Comparison of ENCODE assay signal across 16 cellular contexts in genomic region chr11:58498464-58498863, GRCh38. TPM values are rescaled to one million over a fixed set of nuclear protein-coding genes. Genes with fewer than 3 reads are reported as not detected.
DNase-seq lines count a peak whose midpoint lies in the region; ATAC-seq and TF ChIP-seq lines count a peak whose summit lies in the region.
"Had no signal": no experiment of that assay in that cellular context is flagged by ENCODE, and none has a peak within 500 bp of the region (broad histone marks: within the 10 kb centered on the region; RNA-seq: fewer than 3 reads in every experiment).

No MANE protein-coding gene starts in this region.

- H4K8ac ChIP-seq in IMR-90 (ENCODE audit: low read depth in 2 of 2, low read length in 2 of 2): peak overlapping the region; percentile 64 to 85; a peak in 3 of 4 replicates

- no peaks in the 10 kb centered on the region for H3K9me3 ChIP-seq in DND-41 (ENCODE audit: insufficient read depth, low read length, severe bottlenecking)
- H3K9me3 ChIP-seq in IMR-90 (ENCODE audit: control insufficient read depth, insufficient read depth, low read length): no peaks in the 10 kb centered on the region
- H3K9me3 ChIP-seq: lower lobe of right lung had no signal

- H2AFZ ChIP-seq in DND-41 (ENCODE audit: low read depth, low read length): 0 out of 2 replicates have a peak overlapping the region, but pooled peaks have one; percentile 23
- H2AFZ ChIP-seq in IMR-90 (replicated peaks; ENCODE audit: low read length, poor library complexity): no peak overlapping the region

- H2BK15ac ChIP-seq in IMR-90 (ENCODE audit: low read depth, low read length): peak overlapping the region; percentile 10; the same call in 2 of the 3 replicates

- intact Hi-C loops in IMR-90 (cut with micrococcal nuclease): loop anchor here (10.0 kb wide), 1 partner anchor 184 kb away; no protein-coding TSS in a partner anchor
- intact Hi-C loops in Right ventricle myocardium inferior (cut with DNase I): no loop called here

- H3K27ac Mint-ChIP-seq in naive thymus-derived CD8-positive, alpha-beta T cell: peak overlapping the region; percentile 87 to 97 (median 92)
- H3K27ac Mint-ChIP-seq: type B pancreatic cell had no signal

- peak overlapping the region; percentile 58 for H4K91ac ChIP-seq in IMR-90 (ENCODE audit: insufficient read depth, low read depth, low read length)

- peak overlapping the region; percentile 58; the same call in 1 of the 2 replicates for H3K18ac ChIP-seq in IMR-90 (ENCODE audit: low read depth, low read length)

- POLR2A ChIA-PET in IMR-90 (lab: Charles Lee; ENCODE audit: unreplicated experiment): no interaction called here
- POLR2A ChIA-PET in naive thymus-derived CD8-positive, alpha-beta T cell (lab: Charles Lee): interaction anchor here (1.0 to 1.8 kb wide), 4 partner anchors 26 to 757 kb away, joined by 3 to 10 read pairs (median 4); partner anchors contain the start of gene SELENOH

- CTCF ChIA-PET in IMR-90 (lab: Yijun Ruan, JAX): interaction anchor here (0.9 to 1.5 kb wide), 2 partner anchors 15 to 25 kb away, joined by 3 to 4 read pairs; no protein-coding TSS in a partner anchor

- H3K4ac ChIP-seq in IMR-90 (ENCODE audit: low read depth, low read length): peak overlapping the region; percentile 80

- no peak overlapping the region for H3K56ac ChIP-seq in IMR-90 (ENCODE audit: extremely low read depth, insufficient read depth, low read length)

- dilution Hi-C loops in IMR-90 (cut with HindIII; ENCODE audit: low sequenced_read_pairs, unreplicated experiment): no loop called here

- H3K27ac ChIP-seq in DND-41 (ENCODE audit: low read length): no peak overlapping the region
- peak overlapping the region; percentile 2; the same call in 1 of the 2 replicates for H3K27ac ChIP-seq in IMR-90 (ENCODE audit: insufficient read depth, low read length)
- H3K27ac ChIP-seq: lower lobe of right lung had no signal

- no peak overlapping the region for H3K9ac ChIP-seq in DND-41 (ENCODE audit: low read depth, low read length)
- H3K9ac ChIP-seq in IMR-90 (ENCODE audit: low read depth, low read length): no peak overlapping the region

- DNase-seq in DND-41 (peak; percentile 23), IMR-90 (no peak), UCSD-AML1 (lab: John Stamatoyannopoulos, UW; ENCODE audit: unreplicated experiment) (peak; percentile 10), NCI-H446 treated with DMSO at 0.1 percent for 48 hours (lab: John Stamatoyannopoulos, UW) (no peak), NCI-H2196 treated with DMSO at 0.1 percent for 48 hours (lab: John Stamatoyannopoulos, UW; ENCODE audit: unreplicated experiment) (no peak), Right ventricle myocardium inferior (ENCODE audit: missing footprints) (no peak)
- peak in 7 of 10 donors; percentile 11 to 62 (median 31) for DNase-seq in naive thymus-derived CD8-positive, alpha-beta T cell
- DNase-seq: activated CD4-positive, CD25-positive, alpha-beta regulatory T cell; lower lobe of right lung; NCI-H1092; stimulated activated CD4-positive, alpha-beta T cell treated with anti-CD3 and anti-CD28 coated beads, Interleukin-1b, Interleukin-23, amount 100 ng/mL, for 48 hours; SW 1271 had no signal

- H2AK9ac ChIP-seq in IMR-90 (replicated peaks; ENCODE audit: low read depth, low read length, poor library complexity): no peak overlapping the region

- no TSS peak for BruUV-seq in IMR-90 (replicated peaks; lab: Mats Ljungman, UMichigan)

- peak; percentile 91 for ATAC-seq in DND-41 (ENCODE audit: insufficient read depth, low read depth)
- ATAC-seq in IMR-90 (ENCODE audit: low read depth): peak; percentile 5; the same call in 1 of the 2 replicates
- ATAC-seq in naive thymus-derived CD8-positive, alpha-beta T cell: peak; percentile 84 to 93
- no peak for ATAC-seq in Right ventricle myocardium inferior
- ATAC-seq: lower lobe of right lung had no signal

- no peaks in the 10 kb centered on the region for H3K9me3 Mint-ChIP-seq in naive thymus-derived CD8-positive, alpha-beta T cell
- H3K9me3 Mint-ChIP-seq: brain, neural crest cell, type B pancreatic cell had no signal

- H2AK5ac ChIP-seq in IMR-90 (ENCODE audit: low read depth, low read length): no peak overlapping the region; the same call in 1 of the 2 replicates

- in situ Hi-C loops in IMR-90 (cut with MboI; ENCODE audit: low sequenced_read_pairs): no loop called here

- H3K79me1 ChIP-seq in IMR-90 (ENCODE audit: low read depth in 1 of 2, low read length in 2 of 2): no peaks in the 10 kb centered on the region

- peak overlapping the region; percentile 65; the same call in 1 of the 2 replicates for H4K5ac ChIP-seq in IMR-90 (ENCODE audit: low read depth, low read length)

- TF ChIP-seq RAD21 in IMR-90 (IDR thresholded peaks at IDR 0.05; ENCODE audit: low read length): no peak

- peak overlapping the region in 9 of 10 donors; percentile 20 to 68 (median 55) for H3K4me3 Mint-ChIP-seq in naive thymus-derived CD8-positive, alpha-beta T cell
- H3K4me3 Mint-ChIP-seq: brain, neural crest cell, type B pancreatic cell had no signal

- peak overlapping the region; percentile 70 for H2BK20ac ChIP-seq in IMR-90 (ENCODE audit: low read depth, low read length)

- H3K4me1 ChIP-seq in DND-41 (ENCODE audit: insufficient read depth, low read length): peaks cover 11% of the 10 kb centered on the region
- peaks cover 13% of the 10 kb centered on the region; the same call in 1 of the 2 replicates for H3K4me1 ChIP-seq in IMR-90 (ENCODE audit: control insufficient read depth, insufficient read depth, low read length)
- H3K4me1 ChIP-seq: lower lobe of right lung had no signal

- H2BK5ac ChIP-seq in IMR-90 (ENCODE audit: low read depth, low read length, poor library complexity, severe bottlenecking): peak overlapping the region; percentile 12

- H3K9me1 ChIP-seq in IMR-90 (ENCODE audit: insufficient read depth, low read length): no peaks in the 10 kb centered on the region; the same call in 1 of the 2 replicates

- no peaks in the 10 kb centered on the region for H4K20me1 ChIP-seq in DND-41 (ENCODE audit: insufficient read depth, low read length)
- H4K20me1 ChIP-seq in IMR-90 (ENCODE audit: insufficient read depth, low read length): no peaks in the 10 kb centered on the region

- peaks cover 16 to 43% (median 37%) of the 10 kb centered on the region in 4 donors for H3K4me1 Mint-ChIP-seq in naive thymus-derived CD8-positive, alpha-beta T cell
- H3K4me1 Mint-ChIP-seq: neural crest cell had no signal

- peak overlapping the region; percentile 21 for H2BK120ac ChIP-seq in IMR-90 (ENCODE audit: low read depth, low read length)

- peak overlapping the region; percentile 36; the same call in 1 of the 2 replicates for H3K14ac ChIP-seq in IMR-90 (replicated peaks; ENCODE audit: low read depth, low read length)

- H3K27me3 ChIP-seq in DND-41 (ENCODE audit: insufficient read depth, low read length, poor library complexity) (no peaks in the 10 kb centered on the region), IMR-90 (ENCODE audit: control insufficient read depth, insufficient read depth, low read length) (no peaks in the 10 kb centered on the region)

- H3K4me3 ChIP-seq in DND-41 (ENCODE audit: low read depth in 1 of 2, low read length in 2 of 2) (no peak overlapping the region), IMR-90 (ENCODE audit: insufficient read depth, low read depth, low read length) (no peak overlapping the region)
- H3K4me3 ChIP-seq: lower lobe of right lung had no signal

- no peak for TF ChIP-seq CTCF in DND-41 (IDR thresholded peaks at IDR 0.05; ENCODE audit: borderline replicate concordance, extremely low read depth, low read length, poor library complexity, severe bottlenecking)
- TF ChIP-seq CTCF in IMR-90 (conservative IDR thresholded peaks at IDR 0.05; ENCODE audit: low read depth, low read length): no peak

- no peaks in the 10 kb centered on the region for H3K79me2 ChIP-seq in DND-41 (ENCODE audit: insufficient read depth, low read length)

- H3K23ac ChIP-seq in IMR-90 (ENCODE audit: low read depth, low read length): no peak overlapping the region

- no peak for TF ChIP-seq POLR2A in IMR-90 (IDR thresholded peaks at IDR 0.05; ENCODE audit: low read depth, low read length)

- H3K36me3 Mint-ChIP-seq in naive thymus-derived CD8-positive, alpha-beta T cell: peaks cover 0 to 7% (median 1%) of the 10 kb centered on the region in 3 donors
- H3K36me3 Mint-ChIP-seq: brain, type B pancreatic cell had no signal

- H3K27me3 Mint-ChIP-seq in naive thymus-derived CD8-positive, alpha-beta T cell: no peaks in the 10 kb centered on the region

- H3K4me2 ChIP-seq in DND-41 (ENCODE audit: insufficient read depth, low read length) (no peak overlapping the region), IMR-90 (ENCODE audit: low read depth, low read length) (no peak overlapping the region)

- WGBS in IMR-90 (ENCODE audit: extremely low coverage in 2 of 2, insufficient read length in 1 of 2), 2 experiments: no CpG with 5 or more reads among the region's 2 CpGs

- H3K36me3 ChIP-seq in DND-41 (ENCODE audit: insufficient read depth, low read length) (no peaks in the 10 kb centered on the region), IMR-90 (ENCODE audit: control insufficient read depth, insufficient read depth, low read length) (no peaks in the 10 kb centered on the region)
- H3K36me3 ChIP-seq: lower lobe of right lung had no signal

TF ChIP-seq in IMR-90, 13 proteins besides CTCF, POLR2A, EP300 and RAD21 (continues in another document):
- no peak for TF ChIP-seq SMC3 (IDR thresholded peaks at IDR 0.05; ENCODE audit: low read depth, low read length)
- TF ChIP-seq MAFK (IDR thresholded peaks at IDR 0.05; ENCODE audit: low read depth, low read length): no peak

RNA-seq across cellular contexts. Expression of gene OR5B21, which starts 9.4 kb away (rescaled TPM):
- total RNA-seq in IMR-90 (2012; rRNA removed) (not detected in 2 replicates), Right ventricle myocardium inferior (not detected)
- polyA plus RNA-seq in IMR-90 (2012; rRNA removed): not detected in 2 replicates
- not detected in 2 replicates for polyA plus RNA-seq in IMR-90 (2012; cell fraction: cytosol; rRNA removed)
- polyA plus RNA-seq in IMR-90 (2012; cell fraction: nucleus; rRNA removed; ENCODE audit: low replicate concordance): 0.11 TPM in 1 of 2 replicates, not detected in the other
- 1 to 10 TPM in 1 of 2 experiments, under 1 TPM in 1; 0.94 to 1.1 TPM for total RNA-seq in naive thymus-derived CD8-positive, alpha-beta T cell
- polyA plus RNA-seq in naive thymus-derived CD8-positive, alpha-beta T cell: not detected
- total RNA-seq: lower lobe of right lung, neural crest cell, renal cortical epithelial cell had no signal

RNA-seq across cellular contexts. Expression of gene OR5B12, which starts 56.4 kb away (rescaled TPM):
- total RNA-seq in IMR-90 (2012; rRNA removed) (not detected in 2 replicates), Right ventricle myocardium inferior (not detected)
- polyA plus RNA-seq in IMR-90 (2012; rRNA removed): not detected in 2 replicates
- polyA plus RNA-seq in IMR-90 (2012; cell fraction: cytosol; rRNA removed): not detected in 2 replicates
- 0.07 TPM in 1 of 2 replicates, not detected in the other for polyA plus RNA-seq in IMR-90 (2012; cell fraction: nucleus; rRNA removed; ENCODE audit: low replicate concordance)
- total RNA-seq in naive thymus-derived CD8-positive, alpha-beta T cell: under 1 TPM; 0.27 to 0.47 TPM
- not detected for polyA plus RNA-seq in naive thymus-derived CD8-positive, alpha-beta T cell
- total RNA-seq: lower lobe of right lung, neural crest cell, renal cortical epithelial cell had no signal

Comparison
In these comparisons a context has a peak if more than half of its experiments do, and no peak if none do; other contexts are left out.
1. DNase-seq: peak in DND-41 (single experiment), UCSD-AML1 (single experiment) and naive thymus-derived CD8-positive, alpha-beta T cell (7 of 10); none in IMR-90 (single experiment), NCI-H446 treated with DMSO at 0.1 percent for 48 hours (single experiment), NCI-H2196 treated with DMSO at 0.1 percent for 48 hours (single experiment) and Right ventricle myocardium inferior (single experiment).